Comparison of ENCODE assay signal across 2 cellular contexts in genomic region chr11:64351136-64351631, GRCh38.
A peak's percentile ranks its signal among the peaks of the same experiment; 100 is the strongest.
TF ChIP-seq lines count a peak whose summit lies in the region.

No MANE protein-coding gene starts in this region.

TF ChIP-seq in HepG2, 621 proteins besides CTCF, POLR2A, EP300 and RAD21:
- TF ChIP-seq KAT8 (CRISPR knock-in tag; IDR thresholded peaks at IDR 0.05) (no peak), HNRNPL (IDR thresholded peaks at IDR 0.05; ENCODE audit: low read depth, low read length) (0 out of 2 replicates have a peak, but pooled peaks have one; percentile 28), DPF2 (CRISPR knock-in tag; IDR thresholded peaks at IDR 0.05; ENCODE audit: borderline replicate concordance, low read depth) (no peak)

TF ChIP-seq in GM23338, 12 proteins besides CTCF, POLR2A, EP300 and RAD21:
- no peak for TF ChIP-seq ZNF331 (CRISPR knock-in tag; IDR thresholded peaks at IDR 0.05; ENCODE audit: low read depth)
- no peak for TF ChIP-seq POLR2AphosphoS5 (IDR thresholded peaks at IDR 0.05; ENCODE audit: low read depth)
- TF ChIP-seq NANOG (IDR thresholded peaks at IDR 0.05; ENCODE audit: borderline replicate concordance): no peak
- TF ChIP-seq, protein P1, sequence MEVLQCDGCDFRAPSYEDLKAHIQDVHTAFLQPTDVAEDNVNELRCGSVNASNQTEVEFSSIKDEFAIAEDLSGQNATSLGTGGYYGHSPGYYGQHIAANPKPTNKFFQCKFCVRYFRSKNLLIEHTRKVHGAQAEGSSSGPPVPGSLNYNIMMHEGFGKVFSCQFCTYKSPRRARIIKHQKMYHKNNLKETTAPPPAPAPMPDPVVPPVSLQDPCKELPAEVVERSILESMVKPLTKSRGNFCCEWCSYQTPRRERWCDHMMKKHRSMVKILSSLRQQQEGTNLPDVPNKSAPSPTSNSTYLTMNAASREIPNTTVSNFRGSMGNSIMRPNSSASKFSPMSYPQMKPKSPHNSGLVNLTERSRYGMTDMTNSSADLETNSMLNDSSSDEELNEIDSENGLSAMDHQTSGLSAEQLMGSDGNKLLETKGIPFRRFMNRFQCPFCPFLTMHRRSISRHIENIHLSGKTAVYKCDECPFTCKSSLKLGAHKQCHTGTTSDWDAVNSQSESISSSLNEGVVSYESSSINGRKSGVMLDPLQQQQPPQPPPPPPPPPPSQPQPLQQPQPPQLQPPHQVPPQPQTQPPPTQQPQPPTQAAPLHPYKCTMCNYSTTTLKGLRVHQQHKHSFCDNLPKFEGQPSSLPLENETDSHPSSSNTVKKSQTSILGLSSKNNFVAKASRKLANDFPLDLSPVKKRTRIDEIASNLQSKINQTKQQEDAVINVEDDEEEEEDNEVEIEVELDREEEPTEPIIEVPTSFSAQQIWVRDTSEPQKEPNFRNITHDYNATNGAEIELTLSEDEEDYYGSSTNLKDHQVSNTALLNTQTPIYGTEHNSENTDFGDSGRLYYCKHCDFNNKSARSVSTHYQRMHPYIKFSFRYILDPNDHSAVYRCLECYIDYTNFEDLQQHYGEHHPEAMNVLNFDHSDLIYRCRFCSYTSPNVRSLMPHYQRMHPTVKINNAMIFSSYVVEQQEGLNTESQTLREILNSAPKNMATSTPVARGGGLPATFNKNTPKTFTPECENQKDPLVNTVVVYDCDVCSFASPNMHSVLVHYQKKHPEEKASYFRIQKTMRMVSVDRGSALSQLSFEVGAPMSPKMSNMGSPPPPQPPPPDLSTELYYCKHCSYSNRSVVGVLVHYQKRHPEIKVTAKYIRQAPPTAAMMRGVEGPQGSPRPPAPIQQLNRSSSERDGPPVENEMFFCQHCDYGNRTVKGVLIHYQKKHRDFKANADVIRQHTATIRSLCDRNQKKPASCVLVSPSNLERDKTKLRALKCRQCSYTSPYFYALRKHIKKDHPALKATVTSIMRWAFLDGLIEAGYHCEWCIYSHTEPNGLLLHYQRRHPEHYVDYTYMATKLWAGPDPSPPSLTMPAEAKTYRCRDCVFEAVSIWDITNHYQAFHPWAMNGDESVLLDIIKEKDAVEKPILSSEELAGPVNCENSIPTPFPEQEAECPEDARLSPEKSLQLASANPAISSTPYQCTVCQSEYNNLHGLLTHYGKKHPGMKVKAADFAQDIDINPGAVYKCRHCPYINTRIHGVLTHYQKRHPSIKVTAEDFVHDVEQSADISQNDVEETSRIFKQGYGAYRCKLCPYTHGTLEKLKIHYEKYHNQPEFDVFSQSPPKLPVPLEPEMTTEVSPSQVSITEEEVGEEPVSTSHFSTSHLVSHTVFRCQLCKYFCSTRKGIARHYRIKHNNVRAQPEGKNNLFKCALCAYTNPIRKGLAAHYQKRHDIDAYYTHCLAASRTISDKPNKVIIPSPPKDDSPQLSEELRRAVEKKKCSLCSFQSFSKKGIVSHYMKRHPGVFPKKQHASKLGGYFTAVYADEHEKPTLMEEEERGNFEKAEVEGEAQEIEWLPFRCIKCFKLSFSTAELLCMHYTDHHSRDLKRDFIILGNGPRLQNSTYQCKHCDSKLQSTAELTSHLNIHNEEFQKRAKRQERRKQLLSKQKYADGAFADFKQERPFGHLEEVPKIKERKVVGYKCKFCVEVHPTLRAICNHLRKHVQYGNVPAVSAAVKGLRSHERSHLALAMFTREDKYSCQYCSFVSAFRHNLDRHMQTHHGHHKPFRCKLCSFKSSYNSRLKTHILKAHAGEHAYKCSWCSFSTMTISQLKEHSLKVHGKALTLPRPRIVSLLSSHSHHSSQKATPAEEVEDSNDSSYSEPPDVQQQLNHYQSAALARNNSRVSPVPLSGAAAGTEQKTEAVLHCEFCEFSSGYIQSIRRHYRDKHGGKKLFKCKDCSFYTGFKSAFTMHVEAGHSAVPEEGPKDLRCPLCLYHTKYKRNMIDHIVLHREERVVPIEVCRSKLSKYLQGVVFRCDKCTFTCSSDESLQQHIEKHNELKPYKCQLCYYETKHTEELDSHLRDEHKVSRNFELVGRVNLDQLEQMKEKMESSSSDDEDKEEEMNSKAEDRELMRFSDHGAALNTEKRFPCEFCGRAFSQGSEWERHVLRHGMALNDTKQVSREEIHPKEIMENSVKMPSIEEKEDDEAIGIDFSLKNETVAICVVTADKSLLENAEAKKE (CRISPR knock-in tag; IDR thresholded peaks at IDR 0.05): no peak
- TF ChIP-seq, protein P2, sequence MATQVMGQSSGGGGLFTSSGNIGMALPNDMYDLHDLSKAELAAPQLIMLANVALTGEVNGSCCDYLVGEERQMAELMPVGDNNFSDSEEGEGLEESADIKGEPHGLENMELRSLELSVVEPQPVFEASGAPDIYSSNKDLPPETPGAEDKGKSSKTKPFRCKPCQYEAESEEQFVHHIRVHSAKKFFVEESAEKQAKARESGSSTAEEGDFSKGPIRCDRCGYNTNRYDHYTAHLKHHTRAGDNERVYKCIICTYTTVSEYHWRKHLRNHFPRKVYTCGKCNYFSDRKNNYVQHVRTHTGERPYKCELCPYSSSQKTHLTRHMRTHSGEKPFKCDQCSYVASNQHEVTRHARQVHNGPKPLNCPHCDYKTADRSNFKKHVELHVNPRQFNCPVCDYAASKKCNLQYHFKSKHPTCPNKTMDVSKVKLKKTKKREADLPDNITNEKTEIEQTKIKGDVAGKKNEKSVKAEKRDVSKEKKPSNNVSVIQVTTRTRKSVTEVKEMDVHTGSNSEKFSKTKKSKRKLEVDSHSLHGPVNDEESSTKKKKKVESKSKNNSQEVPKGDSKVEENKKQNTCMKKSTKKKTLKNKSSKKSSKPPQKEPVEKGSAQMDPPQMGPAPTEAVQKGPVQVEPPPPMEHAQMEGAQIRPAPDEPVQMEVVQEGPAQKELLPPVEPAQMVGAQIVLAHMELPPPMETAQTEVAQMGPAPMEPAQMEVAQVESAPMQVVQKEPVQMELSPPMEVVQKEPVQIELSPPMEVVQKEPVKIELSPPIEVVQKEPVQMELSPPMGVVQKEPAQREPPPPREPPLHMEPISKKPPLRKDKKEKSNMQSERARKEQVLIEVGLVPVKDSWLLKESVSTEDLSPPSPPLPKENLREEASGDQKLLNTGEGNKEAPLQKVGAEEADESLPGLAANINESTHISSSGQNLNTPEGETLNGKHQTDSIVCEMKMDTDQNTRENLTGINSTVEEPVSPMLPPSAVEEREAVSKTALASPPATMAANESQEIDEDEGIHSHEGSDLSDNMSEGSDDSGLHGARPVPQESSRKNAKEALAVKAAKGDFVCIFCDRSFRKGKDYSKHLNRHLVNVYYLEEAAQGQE (IDR thresholded peaks at IDR 0.05; ENCODE audit: unreplicated experiment): no peak
- no peak for TF ChIP-seq ZNF114 (CRISPR knock-in tag; IDR thresholded peaks at IDR 0.05)
- no peak for TF ChIP-seq EZH2phosphoT487 (IDR thresholded peaks at IDR 0.05; ENCODE audit: unreplicated experiment)
- no peak for TF ChIP-seq JUNB (IDR thresholded peaks at IDR 0.05; ENCODE audit: unreplicated experiment)
- TF ChIP-seq ETS1 (IDR thresholded peaks at IDR 0.05): no peak
- no peak for TF ChIP-seq CREB1 (CRISPR knock-in tag; IDR thresholded peaks at IDR 0.05; ENCODE audit: low read depth)
- no peak for TF ChIP-seq STAT1 (IDR thresholded peaks at IDR 0.05; ENCODE audit: unreplicated experiment)
- TF ChIP-seq EZH2 (IDR thresholded peaks at IDR 0.05; ENCODE audit: low read depth, unreplicated experiment): no peak
TF ChIP-seq in GM23338: peak in this region for 0.
